In the genomic region with DNA sequence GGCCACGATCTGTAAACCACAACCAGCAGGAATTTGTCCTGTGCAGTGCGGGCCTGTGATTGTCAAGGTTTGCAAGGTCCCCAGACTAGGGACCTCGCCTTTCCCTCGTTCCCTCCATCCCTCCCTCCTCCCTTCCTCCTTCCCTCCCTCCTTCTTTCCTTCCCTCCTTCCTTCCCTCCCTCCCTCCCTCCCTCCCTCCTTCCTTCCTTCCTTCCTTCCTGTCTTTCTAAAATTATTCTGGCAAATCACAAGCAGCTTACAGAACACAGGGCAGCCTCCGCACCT, we compare ENCODE assay signal across 1 cellular context.
TF ChIP-seq lines count a peak whose summit lies in the region.

No MANE protein-coding gene starts in this region.

TF ChIP-seq in H1, 55 proteins besides CTCF, POLR2A, EP300 and RAD21 (continued from another document):
- TF ChIP-seq JUND (IDR thresholded peaks at IDR 0.05; ENCODE audit: low read length) (no peak), HDAC6 (IDR thresholded peaks at IDR 0.05; ENCODE audit: low read depth, low read length) (no peak), CEBPB (IDR thresholded peaks at IDR 0.05; ENCODE audit: low read depth, low read length) (no peak), KDM1A (IDR thresholded peaks at IDR 0.05; ENCODE audit: borderline replicate concordance, low read length) (no peak), SIRT6 (IDR thresholded peaks at IDR 0.05; ENCODE audit: low read length) (no peak), RBBP5 (IDR thresholded peaks at IDR 0.05; ENCODE audit: borderline replicate concordance, low read depth, low read length) (no peak), SIX5 (IDR thresholded peaks at IDR 0.05; ENCODE audit: low read depth, low read length) (no peak), CBX5 (IDR thresholded peaks at IDR 0.05; ENCODE audit: low read depth, low read length) (no peak)
